ENCODE assay signal across 17 cellular contexts in the genomic region with DNA sequence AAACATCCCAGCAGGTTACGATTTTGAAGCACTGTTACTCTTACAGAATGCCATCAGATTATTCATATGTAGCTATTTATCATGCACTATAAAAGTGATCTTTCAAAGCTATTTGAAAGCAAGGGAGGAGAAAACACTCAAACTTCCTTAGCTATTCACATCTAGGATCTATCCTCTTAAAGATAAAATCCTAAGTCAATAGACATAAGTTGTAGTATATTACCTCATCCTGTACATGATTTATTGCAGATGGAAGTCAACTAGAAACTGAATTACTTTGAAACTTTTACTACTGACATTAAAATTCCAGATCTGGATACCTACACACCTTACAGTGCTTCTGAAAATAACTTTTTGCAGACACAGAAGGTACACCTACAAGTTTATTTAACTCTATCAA.
DNase-seq lines count a peak whose midpoint lies in the region; ATAC-seq and TF ChIP-seq lines count a peak whose summit lies in the region.
"Had no signal": no experiment of that assay in that cellular context is flagged by ENCODE, and none has a peak within 500 bp of the region (broad histone marks: within the 10 kb centered on the region; RNA-seq: fewer than 3 reads in every experiment).

No MANE protein-coding gene starts in this region.

- DNase-seq in cardiac muscle cell (ENCODE audit: low read depth in 1 of 2, low spot score in 1 of 2) (no peak), right atrium auricular region (ENCODE audit: low spot score) (no peak), PC-3 (no peak), body of pancreas (no peak), NCI-H1092 treated with DMSO at 0.1 percent for 48 hours (lab: John Stamatoyannopoulos, UW) (no peak), stomach (no peak)
- DNase-seq: 8988T; CD4-positive, alpha-beta memory T cell; DMS 273 treated with DMSO at 0.1 percent for 48 hours; Karpas-422; MV-4-11; NCI-H1694 treated with DMSO at 0.1 percent for 48 hours had no signal

- H3K4me3 ChIP-seq in cardiac muscle cell (no peak overlapping the region), right atrium auricular region (no peak overlapping the region), PC-3 (ENCODE audit: low read length) (no peak overlapping the region), body of pancreas (no peak overlapping the region), stomach (no peak overlapping the region)
- H3K4me3 ChIP-seq: BLaER1 treated with 17β-estradiol and CSF1 and Interleukin-3, amounts not matched to agents 10 nM and 100 nM; SJSA1 had no signal

- no TSS peak for BruUV-seq in PC-3 (replicated peaks; lab: Mats Ljungman, UMichigan)

- H3K9me2 ChIP-seq in PC-3 (replicated peaks; ENCODE audit: low read length): no peaks in the 10 kb centered on the region

- no peaks in the 10 kb centered on the region for H3F3A ChIP-seq in PC-3 (ENCODE audit: low read length, unreplicated experiment)

- H3K79me2 ChIP-seq in PC-3 (ENCODE audit: low read length): no peaks in the 10 kb centered on the region

- no peak overlapping the region for H3K4me2 ChIP-seq in PC-3 (ENCODE audit: low read length)
- H3K4me2 ChIP-seq: BLaER1 treated with 17β-estradiol and CSF1 and Interleukin-3, amounts not matched to agents 10 nM and 100 nM had no signal

- no peaks in the 10 kb centered on the region for H3K27me3 ChIP-seq in cardiac muscle cell
- H3K27me3 ChIP-seq in right atrium auricular region: no peaks in the 10 kb centered on the region
- H3K27me3 ChIP-seq in PC-3 (ENCODE audit: low read length): no peaks in the 10 kb centered on the region
- no peaks in the 10 kb centered on the region for H3K27me3 ChIP-seq in body of pancreas
- H3K27me3 ChIP-seq in stomach: no peaks in the 10 kb centered on the region
- H3K27me3 ChIP-seq: BLaER1 treated with 17β-estradiol and CSF1 and Interleukin-3, amounts not matched to agents 10 nM and 100 nM; SJSA1 had no signal

- H3K9ac ChIP-seq in PC-3 (ENCODE audit: low read length): no peak overlapping the region
- H3K9ac ChIP-seq: BLaER1 treated with 17β-estradiol and CSF1 and Interleukin-3, amounts not matched to agents 10 nM and 100 nM had no signal

- H3K9me3 ChIP-seq in cardiac muscle cell (ENCODE audit: low read depth) (no peaks in the 10 kb centered on the region), right atrium auricular region (no peaks in the 10 kb centered on the region), PC-3 (ENCODE audit: low read length) (no peaks in the 10 kb centered on the region), body of pancreas (no peaks in the 10 kb centered on the region), stomach (no peaks in the 10 kb centered on the region)
- H3K9me3 ChIP-seq: BLaER1 treated with 17β-estradiol and CSF1 and Interleukin-3, amounts not matched to agents 10 nM and 100 nM; Caco-2; SJSA1 had no signal

- H3K27ac ChIP-seq in cardiac muscle cell (peak overlapping the region; percentile 91), right atrium auricular region (no peak overlapping the region), PC-3 (ENCODE audit: low read length) (no peak overlapping the region), body of pancreas (peak overlapping the region in 3 of 4 donors; percentile 58 to 71 (median 59)), stomach (no peak overlapping the region)
- H3K27ac ChIP-seq: BLaER1 treated with 17β-estradiol and CSF1 and Interleukin-3, amounts not matched to agents 10 nM and 100 nM; SJSA1 had no signal

- intact Hi-C loops in PC-3 (cut with micrococcal nuclease): no loop called here
- intact Hi-C loops in body of pancreas (cut with DNase I): no loop called here
- intact Hi-C loops in stomach (cut with DNase I; ENCODE audit: low total_unique reads): no loop called here

- TF ChIP-seq EP300 in stomach (IDR thresholded peaks at IDR 0.05): no peak

- TF ChIP-seq CTCF in cardiac muscle cell (IDR thresholded peaks at IDR 0.05; ENCODE audit: low read depth, low read length): no peak
- no peak for TF ChIP-seq CTCF in right atrium auricular region (IDR thresholded peaks at IDR 0.05)
- TF ChIP-seq CTCF in PC-3 (conservative IDR thresholded peaks at IDR 0.05; ENCODE audit: low read depth, low read length): no peak
- no peak for TF ChIP-seq CTCF in body of pancreas (IDR thresholded peaks at IDR 0.05)
- no peak for TF ChIP-seq CTCF in stomach (IDR thresholded peaks at IDR 0.05)

- no peak overlapping the region for H2AFZ ChIP-seq in PC-3 (ENCODE audit: low read length)

- TF ChIP-seq POLR2A in body of pancreas (IDR thresholded peaks at IDR 0.05) (no peak), stomach (IDR thresholded peaks at IDR 0.05) (no peak)

- peak; percentile 31; the same call in 1 of the 2 replicates for ATAC-seq in PC-3
- ATAC-seq in body of pancreas: no peak
- ATAC-seq in HG03095 (IDR thresholded peaks at IDR 0.05; ENCODE audit: unreplicated experiment): no peak
- ATAC-seq: Right ventricle myocardium inferior had no signal

- 40 to 43% methylated on average over 1 of the region's 1 CpG for WGBS in body of pancreas, 2 donors
- WGBS in stomach, 5 donors: 42 to 67% (median 53%) methylated on average over 1 of the region's 1 CpG

- CTCF ChIA-PET in PC-3 (lab: Charles Lee): no interaction called here

- H4K20me1 ChIP-seq in PC-3 (ENCODE audit: low read length): no peaks in the 10 kb centered on the region
- H4K20me1 ChIP-seq: BLaER1 treated with 17β-estradiol and CSF1 and Interleukin-3, amounts not matched to agents 10 nM and 100 nM had no signal

- POLR2A ChIA-PET in PC-3 (lab: Charles Lee; ENCODE audit: unreplicated experiment): no interaction called here

- H3K4me1 ChIP-seq in cardiac muscle cell (ENCODE audit: low read depth): peaks cover 90% of the 10 kb centered on the region
- H3K4me1 ChIP-seq in right atrium auricular region: peaks cover 0 to 8% of the 10 kb centered on the region in 2 donors
- no peaks in the 10 kb centered on the region for H3K4me1 ChIP-seq in PC-3 (ENCODE audit: insufficient read depth, low read length)
- peaks cover 4% of the 10 kb centered on the region for H3K4me1 ChIP-seq in body of pancreas
- peaks cover 4 to 36% (median 22%) of the 10 kb centered on the region in 4 donors for H3K4me1 ChIP-seq in stomach
- H3K4me1 ChIP-seq: BLaER1 treated with 17β-estradiol and CSF1 and Interleukin-3, amounts not matched to agents 10 nM and 100 nM; SJSA1 had no signal

- H3K36me3 ChIP-seq in cardiac muscle cell (peaks cover 2% of the 10 kb centered on the region), right atrium auricular region (no peaks in the 10 kb centered on the region), PC-3 (ENCODE audit: low read depth, low read length) (no peaks in the 10 kb centered on the region), body of pancreas (replicated peaks in 1 of 2; ENCODE audit: insufficient read depth in 1 of 2, low read depth in 2 of 2) (no peaks in the 10 kb centered on the region), stomach (no peaks in the 10 kb centered on the region)
- H3K36me3 ChIP-seq: BLaER1 treated with 17β-estradiol and CSF1 and Interleukin-3, amounts not matched to agents 10 nM and 100 nM; SJSA1 had no signal

Comparison
In these comparisons a context has a peak if more than half of its experiments do, and no peak if none do; other contexts are left out.
1. H3K27ac ChIP-seq: peak in cardiac muscle cell (single experiment) and body of pancreas (3 of 4); none in right atrium auricular region (0 of 2), PC-3 (single experiment) and stomach (0 of 5).